ENCODE assay signal across 8 cellular contexts in the genomic region with DNA sequence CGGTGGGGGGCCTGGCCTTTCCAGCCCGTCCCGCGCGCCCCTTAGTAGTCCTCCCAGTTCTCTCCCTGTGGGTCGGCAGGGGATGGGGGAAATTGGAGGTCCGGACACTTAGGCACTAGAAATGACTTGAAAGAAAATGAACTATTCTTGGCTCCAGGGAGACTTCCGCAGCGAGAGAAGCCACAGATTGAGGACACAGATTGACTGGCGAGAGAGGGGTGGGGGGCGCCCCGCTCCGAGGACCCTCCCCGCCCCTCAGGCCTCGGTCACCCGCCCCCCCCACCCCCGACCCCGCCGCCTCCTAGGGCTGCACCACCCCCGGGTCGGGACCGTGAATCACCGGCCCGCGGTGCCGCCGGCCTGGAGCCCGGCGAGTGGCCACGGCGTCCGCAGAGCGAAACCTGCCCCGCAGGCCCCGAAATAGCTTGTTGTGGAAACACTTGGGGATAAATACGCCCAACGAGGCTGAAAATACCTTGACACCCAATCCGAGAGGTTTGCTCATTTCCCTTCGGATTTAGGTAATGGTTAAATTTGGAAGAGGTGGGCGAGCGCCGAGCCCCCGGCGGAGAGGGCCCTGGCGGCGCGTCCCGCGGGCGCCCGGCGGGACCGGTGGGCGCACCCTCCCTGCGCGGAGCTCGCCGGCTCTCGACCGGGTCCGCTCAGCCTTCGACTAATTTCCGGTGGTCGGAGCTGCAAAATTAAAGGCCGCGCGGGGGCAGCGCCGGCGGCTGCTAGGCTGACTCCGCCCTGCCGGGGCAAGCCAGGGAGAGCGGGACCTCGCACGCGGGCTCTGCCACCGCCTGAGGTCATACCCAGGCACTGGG. TPM values are rescaled to one million over a fixed set of nuclear protein-coding genes. Genes with fewer than 3 reads are reported as not detected.
DNase-seq lines count a peak whose midpoint lies in the region; ATAC-seq and TF ChIP-seq lines count a peak whose summit lies in the region.

A gene (minus strand): TSS at position 675 of the 827 bp plus-strand sequence. CDS start 3,438 bp downstream, outside the sequence.

- H3K27me3 ChIP-seq in MG63 (peaks cover 57% of the 10 kb centered on the region), esophagus squamous epithelium (peaks cover 28 to 87% (median 39%) of the 10 kb centered on the region in 4 donors), aorta (ENCODE audit: control insufficient read depth in 1 of 2, insufficient read depth in 2 of 2, low read length in 1 of 2) (peaks cover 0 to 2% of the 10 kb centered on the region in 2 donors)

- intact Hi-C loops in esophagus squamous epithelium (cut with DNase I) = no loop called here
- intact Hi-C loops in aorta (cut with DNase I) = no loop called here

- WGBS in esophagus squamous epithelium, 2 donors = 4% methylated on average over 14 of the region's 77 CpGs; no CpG with 5 or more reads in 1 of the 2 donors
- 4 to 5% methylated on average over 66 to 77 of the region's 77 CpGs for WGBS in aorta, 2 donors

- H3K36me3 ChIP-seq in MG63 (no peaks in the 10 kb centered on the region), esophagus squamous epithelium (no peaks in the 10 kb centered on the region), aorta (ENCODE audit: control insufficient read depth in 1 of 2, insufficient read depth in 2 of 2, low read length in 1 of 2) (no peaks in the 10 kb centered on the region)

- TF ChIP-seq POLR2A in esophagus squamous epithelium (IDR thresholded peaks at IDR 0.05) = no peak

- no peaks in the 10 kb centered on the region for H3K9me3 ChIP-seq in MG63
- H3K9me3 ChIP-seq in esophagus squamous epithelium = no peaks in the 10 kb centered on the region
- H3K9me3 ChIP-seq in aorta (ENCODE audit: control insufficient read depth, low read length) = no peaks in the 10 kb centered on the region

- H3K4me1 ChIP-seq in esophagus squamous epithelium (peaks cover 39 to 56% (median 48%) of the 10 kb centered on the region in 3 donors), aorta (ENCODE audit: control insufficient read depth in 1 of 2, insufficient read depth in 2 of 2, low read length in 2 of 2) (no peaks in the 10 kb centered on the region)

- H3K36me3 Mint-ChIP-seq in osteocyte (ENCODE audit: unreplicated experiment) = no peaks in the 10 kb centered on the region

- no peaks in the 10 kb centered on the region for H3K9me3 Mint-ChIP-seq in osteocyte (ENCODE audit: unreplicated experiment)

- peak within 1 kb of the TSS; percentile 39 for H3K4me3 ChIP-seq in MG63
- peak within 1 kb of the TSS; percentile 33 to 67 (median 50) for H3K4me3 ChIP-seq in esophagus squamous epithelium
- peak within 1 kb of the TSS; percentile 8 to 16 for H3K4me3 ChIP-seq in aorta (ENCODE audit: low read length in 2 of 2)

- TF ChIP-seq CTCF in esophagus squamous epithelium (IDR thresholded peaks at IDR 0.05) (no peak), osteocyte (IDR thresholded peaks at IDR 0.05) (no peak)

- peaks cover 71% of the 10 kb centered on the region for H3K27me3 Mint-ChIP-seq in osteocyte (ENCODE audit: unreplicated experiment)

- peak within 1 kb of the TSS; percentile 31 to 77 (median 58) for H3K27ac ChIP-seq in esophagus squamous epithelium
- no peak within 1 kb of the TSS for H3K27ac ChIP-seq in aorta (ENCODE audit: low read depth in 1 of 2, low read length in 2 of 2)

- peaks cover 41% of the 10 kb centered on the region for H3K4me1 Mint-ChIP-seq in osteocyte (ENCODE audit: unreplicated experiment)

- ATAC-seq in GM21576 (IDR thresholded peaks at IDR 0.05; ENCODE audit: unreplicated experiment) (peak; percentile 27), aorta (ENCODE audit: low FRiP score) (no peak)

- H3K4me3 Mint-ChIP-seq in osteocyte (ENCODE audit: unreplicated experiment) = peak within 1 kb of the TSS; percentile 75

- DNase-seq in ELR (ENCODE audit: low read depth) = peak; percentile 61
- DNase-seq in MG63 = peak; percentile 36
- DNase-seq in activated CD8-positive, alpha-beta memory T cell treated with anti-CD3 and anti-CD28 coated beads for 24 hours = peak; percentile 91
- no peak for DNase-seq in esophagus squamous epithelium (lab: John Stamatoyannopoulos, UW)
- DNase-seq in osteocyte (ENCODE audit: extremely low spot score, unreplicated experiment) = no peak
- DNase-seq in aorta = peak in 1 of 2 donors; percentile 59
- no peak for DNase-seq in KG1 (lab: John Stamatoyannopoulos, UW)

- H3K27ac Mint-ChIP-seq in osteocyte (ENCODE audit: unreplicated experiment) = no peak within 1 kb of the TSS

RNA-seq across cellular contexts. Expression of the gene that starts here (rescaled TPM):
- not detected in 2 replicates for total RNA-seq in MG63 (2014; rRNA removed; shearing (Covaris generic); ENCODE audit: low replicate concordance)
- total RNA-seq in esophagus squamous epithelium (1 to 10 TPM in 2 of 4 donors, under 1 TPM in 2; 0.09 to 2.7 (median 0.85) TPM), osteocyte (0.11 and 0.18 TPM in 2 replicates), aorta (1 to 10 TPM; 1.1 to 1.9 TPM)
- under 1 TPM; 0.13 to 0.67 TPM for polyA plus RNA-seq in aorta

Comparison
In these comparisons a context has a peak if more than half of its experiments do, and no peak if none do; other contexts are left out.
1. Peak in DNase-seq and H3K4me3 ChIP-seq in MG63; RNA of the gene not detected or under 1 TPM.
2. DNase-seq: peak in ELR (single experiment) and activated CD8-positive, alpha-beta memory T cell treated with anti-CD3 and anti-CD28 coated beads for 24 hours (single experiment); none in esophagus squamous epithelium (single experiment), osteocyte (single experiment) and KG1 (single experiment).
3. H3K27ac ChIP-seq: peak in esophagus squamous epithelium (4 of 4); none in aorta (0 of 2).
4. Peak in every context shown above with its lines, with median percentiles within 50 percentile points of each other: H3K4me3 ChIP-seq.